Comparison of ENCODE assay signal across 8 cellular contexts in the genomic region with DNA sequence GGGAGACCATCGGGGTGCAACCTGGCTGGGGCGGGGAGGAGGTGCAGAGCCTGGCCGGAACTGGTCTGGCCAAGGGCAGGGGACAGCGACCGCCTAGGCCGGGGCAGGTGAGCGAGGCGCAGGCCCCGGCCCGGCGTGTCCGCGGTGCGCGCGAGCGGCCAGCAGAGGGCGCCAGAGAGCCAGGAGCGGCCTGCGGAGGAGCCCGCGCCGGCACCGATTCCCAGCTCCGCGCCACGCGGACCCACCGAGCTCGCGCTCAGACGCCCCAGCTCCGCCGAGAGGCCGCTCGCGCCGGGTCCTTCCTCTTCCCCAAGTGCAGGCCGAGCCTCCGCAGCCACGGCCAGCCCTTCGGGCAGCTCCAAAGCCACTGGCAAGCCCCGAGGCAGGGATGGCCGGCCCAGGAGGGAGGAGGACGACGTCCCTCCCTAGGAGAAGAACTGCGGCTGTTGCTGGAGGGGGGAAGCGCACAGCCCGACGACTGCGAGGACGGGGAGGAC.
DNase-seq lines count a peak whose midpoint lies in the region; ATAC-seq and TF ChIP-seq lines count a peak whose summit lies in the region.
"Not testable (repeated sequence)": the region's sequence is repeated elsewhere in the genome, so short reads cannot be mapped to it uniquely, and the experiment has no call there.

No MANE protein-coding gene starts in this region.

- not testable (repeated sequence) for H3K79me2 ChIP-seq in OCI-LY7 (ENCODE audit: insufficient read depth, low read depth, low read length)

- H3K9me3 Mint-ChIP-seq in activated CD8-positive, alpha-beta memory T cell treated with anti-CD3 and anti-CD28 coated beads, Interleukin-2, amount 10 ng/mL, durations not matched to agents 7 days and 5 days (ENCODE audit: low read depth): not testable (repeated sequence)

- WGBS in right cardiac atrium: 4% methylated on average over 52 of the region's 52 CpGs

- H3K4me3 Mint-ChIP-seq in activated CD8-positive, alpha-beta memory T cell treated with anti-CD3 and anti-CD28 coated beads, Interleukin-2, amount 10 ng/mL, durations not matched to agents 7 days and 5 days: not testable (repeated sequence)

- TF ChIP-seq CTCF in HFF-Myc (IDR thresholded peaks at IDR 0.05; ENCODE audit: low read depth, low read length, missing control alignments) (peak; percentile 49), OCI-LY7 (conservative IDR thresholded peaks at IDR 0.05; ENCODE audit: low read length) (peak; percentile 71)

- H3K4me2 ChIP-seq in BLaER1 treated with 17β-estradiol and CSF1 and Interleukin-3, amounts not matched to agents 10 nM and 100 nM: peak overlapping the region; percentile 76 to 99 (median 89)
- not testable (repeated sequence) for H3K4me2 ChIP-seq in OCI-LY7 (ENCODE audit: low read length)

- not testable (repeated sequence) for H3K9me3 ChIP-seq in BLaER1 treated with 17β-estradiol and CSF1 and Interleukin-3, amounts not matched to agents 10 nM and 100 nM (replicated peaks in 1 of 11); OCI-LY7 (ENCODE audit: low read length); right cardiac atrium (ENCODE audit: control insufficient read depth, low read length)

- not testable (repeated sequence) for H3K36me3 ChIP-seq in BLaER1 treated with 17β-estradiol and CSF1 and Interleukin-3, amounts not matched to agents 10 nM and 100 nM; OCI-LY7 (ENCODE audit: insufficient read depth, low read length)

- POLR2A ChIA-PET in OCI-LY7 (lab: Charles Lee): not testable (repeated sequence)

- intact Hi-C loops in OCI-LY7 (cut with micrococcal nuclease; ENCODE audit: unreplicated experiment); right cardiac atrium (cut with DNase I): not testable (repeated sequence)

- not testable (repeated sequence) for H3K4me1 ChIP-seq in BLaER1 treated with 17β-estradiol and CSF1 and Interleukin-3, amounts not matched to agents 10 nM and 100 nM; OCI-LY7 (ENCODE audit: insufficient read depth, low read length, poor library complexity, severe bottlenecking); right cardiac atrium (ENCODE audit: control insufficient read depth, insufficient read depth, low read length)

- not testable (repeated sequence) for H4K20me1 ChIP-seq in BLaER1 treated with 17β-estradiol and CSF1 and Interleukin-3, amounts not matched to agents 10 nM and 100 nM; OCI-LY7 (ENCODE audit: insufficient read depth, low read length)

- peak overlapping the region; percentile 57 to 81 (median 70); a peak in 19 of 22 replicates for H3K9ac ChIP-seq in BLaER1 treated with 17β-estradiol and CSF1 and Interleukin-3, amounts not matched to agents 10 nM and 100 nM

- H3K27ac ChIP-seq in BLaER1 treated with 17β-estradiol and CSF1 and Interleukin-3, amounts not matched to agents 10 nM and 100 nM: peak overlapping the region in 7 of 11 experiments; percentile 42 to 62 (median 55); a peak in 8 of 22 replicates
- H3K27ac ChIP-seq in OCI-LY7 (ENCODE audit: low read depth, low read length, poor library complexity, severe bottlenecking); caudate nucleus (ENCODE audit: low read depth, low read length); right cardiac atrium (ENCODE audit: low read length): not testable (repeated sequence)

- H3K4me3 ChIP-seq in BLaER1 treated with 17β-estradiol and CSF1 and Interleukin-3, amounts not matched to agents 10 nM and 100 nM: peak overlapping the region; percentile 46 to 66 (median 56); a peak in 17 of 20 replicates
- not testable (repeated sequence) for H3K4me3 ChIP-seq in HFF-Myc (replicated peaks; ENCODE audit: low read depth, low read length); OCI-LY7 (ENCODE audit: low read depth, low read length, poor library complexity, severe bottlenecking); right cardiac atrium (ENCODE audit: low read length)

- H3K27me3 ChIP-seq in BLaER1 treated with 17β-estradiol and CSF1 and Interleukin-3, amounts not matched to agents 10 nM and 100 nM: peaks cover 0 to 20% (median 8%) of the 10 kb centered on the region in 11 experiments; a peak in 11 of 22 replicates
- not testable (repeated sequence) for H3K27me3 ChIP-seq in right cardiac atrium (ENCODE audit: control insufficient read depth, insufficient read depth)

- CTCF ChIA-PET in OCI-LY7 (lab: Charles Lee; ENCODE audit: unreplicated experiment): not testable (repeated sequence)
- CTCF ChIA-PET in activated CD8-positive, alpha-beta memory T cell treated with anti-CD3 and anti-CD28 coated beads, Interleukin-2, amount 10 ng/mL, durations not matched to agents 7 days and 5 days (lab: Charles Lee): interaction anchor here (0.7 to 1.1 kb wide), 3 partner anchors 11 to 41 kb away, joined by 3 read pairs; no protein-coding TSS in a partner anchor

- peaks cover 11% of the 10 kb centered on the region for H3K27me3 Mint-ChIP-seq in activated CD8-positive, alpha-beta memory T cell treated with anti-CD3 and anti-CD28 coated beads, Interleukin-2, amount 10 ng/mL, durations not matched to agents 7 days and 5 days

- not testable (repeated sequence) for H3K9me2 ChIP-seq in OCI-LY7 (ENCODE audit: insufficient read depth, low read length)

- H3K27ac Mint-ChIP-seq in activated CD8-positive, alpha-beta memory T cell treated with anti-CD3 and anti-CD28 coated beads, Interleukin-2, amount 10 ng/mL, durations not matched to agents 7 days and 5 days: not testable (repeated sequence)

- not testable (repeated sequence) for BruUV-seq in OCI-LY7 (replicated peaks; lab: Mats Ljungman, UMichigan)

- H2AFZ ChIP-seq in OCI-LY7 (ENCODE audit: low read length): not testable (repeated sequence)

- not testable (repeated sequence) for H3K36me3 Mint-ChIP-seq in activated CD8-positive, alpha-beta memory T cell treated with anti-CD3 and anti-CD28 coated beads, Interleukin-2, amount 10 ng/mL, durations not matched to agents 7 days and 5 days

- DNase-seq in HFF-Myc (ENCODE audit: extremely low read depth, low read depth): not testable (repeated sequence)
- DNase-seq in OCI-LY7 (ENCODE audit: low spot score) (peak; percentile 2), caudate nucleus (lab: John Stamatoyannopoulos, UW) (peak in 35 of 61 donors; percentile 1 to 50 (median 16)), right cardiac atrium (peak; percentile 67 to 87 (median 85)), occipital lobe (lab: John Stamatoyannopoulos, UW) (peak; percentile 16)
- peak; percentile 47 for DNase-seq in activated CD8-positive, alpha-beta memory T cell treated with anti-CD3 and anti-CD28 coated beads, Interleukin-2, amount 10 ng/mL, durations not matched to agents 7 days and 5 days
- peak; percentile 8 to 10 for DNase-seq in stimulated activated CD8-positive, alpha-beta memory T cell treated with anti-CD3 and anti-CD28 coated beads, Interleukin-2, amount 100 ng/mL, for 1 hour (ENCODE audit: low read depth in 2 of 2)

- ATAC-seq in activated CD8-positive, alpha-beta memory T cell treated with anti-CD3 and anti-CD28 coated beads, Interleukin-2, amount 10 ng/mL, durations not matched to agents 7 days and 5 days: peak; percentile 47
- ATAC-seq in right cardiac atrium: peak; percentile 48 to 66

- not testable (repeated sequence) for H3K4me1 Mint-ChIP-seq in activated CD8-positive, alpha-beta memory T cell treated with anti-CD3 and anti-CD28 coated beads, Interleukin-2, amount 10 ng/mL, durations not matched to agents 7 days and 5 days
